6 cellular contexts compared by ENCODE assay signal in genomic region chr12:120661432-120661831, GRCh38.
"Had no signal": no experiment of that assay in that cellular context is flagged by ENCODE, and none has a peak within 500 bp of the region (broad histone marks: within the 10 kb centered on the region; RNA-seq: fewer than 3 reads in every experiment).

No MANE protein-coding gene starts in this region.

- ATAC-seq: GM12878 had no signal

- H3K4me3 ChIP-seq: GM12878 had no signal

- DNase-seq: GDM1, GF-D8 had no signal

- FAIRE-seq: G401.6, GM12878, GM18507, GM19239 had no signal
